9 cellular contexts compared by ENCODE assay signal in the genomic region with DNA sequence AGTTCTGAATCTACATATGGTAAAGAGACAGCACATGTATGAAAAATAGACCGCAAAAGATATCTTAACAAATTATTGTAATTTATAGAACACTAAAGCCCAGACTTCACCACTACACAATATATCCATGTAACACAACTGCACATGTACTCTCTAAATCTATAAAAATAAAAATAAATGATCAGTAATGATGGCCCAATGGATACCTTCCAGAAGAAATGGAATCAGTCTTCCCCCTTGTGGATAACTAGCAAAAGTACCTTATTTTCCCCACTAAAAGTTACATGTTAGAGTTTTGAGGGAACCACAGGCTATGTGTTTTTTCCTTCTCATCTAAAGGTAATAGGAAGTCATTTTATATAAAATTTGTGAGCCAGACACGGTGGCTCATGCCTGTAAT. TPM values are rescaled to one million over a fixed set of nuclear protein-coding genes. Genes with fewer than 3 reads are reported as not detected.
DNase-seq lines count a peak whose midpoint lies in the region; ATAC-seq and TF ChIP-seq lines count a peak whose summit lies in the region.
"Had no signal": no experiment of that assay in that cellular context is flagged by ENCODE, and none has a peak within 500 bp of the region (broad histone marks: within the 10 kb centered on the region; RNA-seq: fewer than 3 reads in every experiment).

No MANE protein-coding gene starts in this region.

- no peak for TF ChIP-seq POLR2A in tibial nerve (IDR thresholded peaks at IDR 0.05)

- peak; percentile 60 for TF ChIP-seq CTCF in DND-41 (IDR thresholded peaks at IDR 0.05; ENCODE audit: borderline replicate concordance, extremely low read depth, low read length, poor library complexity, severe bottlenecking)
- TF ChIP-seq CTCF in brain (conservative IDR thresholded peaks at IDR 0.05), result peak; percentile 43 to 61
- TF ChIP-seq CTCF in neural crest cell (conservative IDR thresholded peaks at IDR 0.05), result peak; percentile 65
- peak in 2 of 5 experiments; percentile 8 to 34 for TF ChIP-seq CTCF in tibial nerve (IDR thresholded peaks at IDR 0.05)

- no peak overlapping the region for H3K9ac ChIP-seq in DND-41 (ENCODE audit: low read depth, low read length)

- H3K9me3 Mint-ChIP-seq in brain (no peaks in the 10 kb centered on the region), neural crest cell (no peaks in the 10 kb centered on the region)

- H3K27me3 ChIP-seq in DND-41 (ENCODE audit: insufficient read depth, low read length, poor library complexity) (peaks cover 3% of the 10 kb centered on the region), tibial nerve (no peaks in the 10 kb centered on the region)

- H3K9me3 ChIP-seq in DND-41 (ENCODE audit: insufficient read depth, low read length, severe bottlenecking), result no peaks in the 10 kb centered on the region
- H3K9me3 ChIP-seq in tibial nerve, result no peaks in the 10 kb centered on the region

- TF ChIP-seq EP300 in tibial nerve (IDR thresholded peaks at IDR 0.05), result no peak

- peaks cover 20% of the 10 kb centered on the region for H3K27me3 Mint-ChIP-seq in brain
- H3K27me3 Mint-ChIP-seq in neural crest cell (ENCODE audit: low read depth), result peaks cover 4% of the 10 kb centered on the region

- DNase-seq in DND-41 (no peak), LoVo (ENCODE audit: low spot score) (peak; percentile 37), neural crest cell (ENCODE audit: low read depth, low spot score) (no peak), epidermal melanocyte (ENCODE audit: insufficient read length, low spot score) (no peak), tibial nerve (ENCODE audit: low spot score in 2 of 2) (no peak)
- DNase-seq: effector CD4-positive, alpha-beta T cell; stimulated activated CD4-positive, alpha-beta T cell treated with anti-CD3 and anti-CD28 coated beads, Interleukin-4, amount 100 ng/mL, for 24 hours had no signal

- H2AFZ ChIP-seq in DND-41 (ENCODE audit: low read depth, low read length), result no peak overlapping the region

- no peaks in the 10 kb centered on the region for H4K20me1 ChIP-seq in DND-41 (ENCODE audit: insufficient read depth, low read length)

- no peaks in the 10 kb centered on the region for H3K36me3 Mint-ChIP-seq in brain
- H3K36me3 Mint-ChIP-seq in neural crest cell (ENCODE audit: low read depth), result no peaks in the 10 kb centered on the region

- H3K79me2 ChIP-seq in DND-41 (ENCODE audit: insufficient read depth, low read length), result no peaks in the 10 kb centered on the region

- H3K36me3 ChIP-seq in DND-41 (ENCODE audit: insufficient read depth, low read length), result no peaks in the 10 kb centered on the region
- no peaks in the 10 kb centered on the region for H3K36me3 ChIP-seq in tibial nerve

- H3K4me3 Mint-ChIP-seq in brain, result peak overlapping the region in 1 of 5 experiments; percentile 25
- H3K4me3 Mint-ChIP-seq in neural crest cell, result peak overlapping the region; percentile 13

- H3K27ac Mint-ChIP-seq in brain (no peak overlapping the region), neural crest cell (ENCODE audit: unreplicated experiment) (no peak overlapping the region)

- H3K4me1 ChIP-seq in DND-41 (ENCODE audit: insufficient read depth, low read length) (no peaks in the 10 kb centered on the region), tibial nerve (peaks cover 0 to 17% (median 3%) of the 10 kb centered on the region in 4 donors)

- H3K4me1 Mint-ChIP-seq in brain, result peaks cover 25% of the 10 kb centered on the region
- H3K4me1 Mint-ChIP-seq in neural crest cell, result peaks cover 24% of the 10 kb centered on the region

- ATAC-seq in DND-41 (ENCODE audit: insufficient read depth, low read depth) (no peak), HG03139 (IDR thresholded peaks at IDR 0.05; ENCODE audit: unreplicated experiment) (no peak)

- no peak overlapping the region for H3K4me2 ChIP-seq in DND-41 (ENCODE audit: insufficient read depth, low read length)

- WGBS in tibial nerve, 2 donors, result 87 to 89% methylated on average over 2 of the region's 2 CpGs

- H3K27ac ChIP-seq in DND-41 (ENCODE audit: low read length) (no peak overlapping the region), tibial nerve (no peak overlapping the region)

- H3K4me3 ChIP-seq in DND-41 (ENCODE audit: low read depth in 1 of 2, low read length in 2 of 2) (no peak overlapping the region), tibial nerve (no peak overlapping the region)

RNA-seq across cellular contexts. Expression of a gene that starts 25.7 kb away (rescaled TPM):
- 1.7 TPM for polyA plus RNA-seq in brain (ENCODE audit: insufficient read depth, low read depth, low replicate concordance)
- total RNA-seq in neural crest cell, result 3.7 and 6.9 TPM in 2 replicates
- 10 to 100 TPM; 12.8 to 28.2 (median 14.6) TPM for total RNA-seq in tibial nerve

RNA-seq across cellular contexts. Expression of a gene that starts 45.8 kb away (rescaled TPM):
- 69.3 TPM for polyA plus RNA-seq in brain (ENCODE audit: insufficient read depth, low read depth, low replicate concordance)
- total RNA-seq in neural crest cell (128 and 130 TPM in 2 replicates), tibial nerve (10 to 100 TPM; 26.3 to 86.7 (median 48.7) TPM)

RNA-seq across cellular contexts. Expression of a gene that starts 46.0 kb away (rescaled TPM):
- 30.8 TPM for polyA plus RNA-seq in brain (ENCODE audit: insufficient read depth, low read depth, low replicate concordance)
- total RNA-seq in neural crest cell, result 50.1 and 52.6 TPM in 2 replicates
- 10 to 100 TPM; 30.2 to 58.8 (median 34.5) TPM for total RNA-seq in tibial nerve
